Comparison of ENCODE assay signal across 14 cellular contexts in genomic region chr15:66405007-66405406, GRCh38. TPM values are rescaled to one million over a fixed set of nuclear protein-coding genes. Genes with fewer than 3 reads are reported as not detected.
A peak's percentile ranks its signal among the peaks of the same experiment; 100 is the strongest.
DNase-seq lines count a peak whose midpoint lies in the region; ATAC-seq and TF ChIP-seq lines count a peak whose summit lies in the region.
"Had no signal": no experiment of that assay in that cellular context is flagged by ENCODE, and none has a peak within 500 bp of the region (broad histone marks: within the 10 kb centered on the region; RNA-seq: fewer than 3 reads in every experiment).

No MANE protein-coding gene starts in this region.

- H3K27ac Mint-ChIP-seq in chondrocyte (ENCODE audit: unreplicated experiment) = peak overlapping the region; percentile 14

- H3K4me3 Mint-ChIP-seq in chondrocyte (ENCODE audit: unreplicated experiment) = no peak overlapping the region

- H3K27me3 Mint-ChIP-seq in chondrocyte (ENCODE audit: low read depth) = no peaks in the 10 kb centered on the region

- TF ChIP-seq CTCF in chondrocyte (IDR thresholded peaks at IDR 0.05) (no peak), lower lobe of right lung (IDR thresholded peaks at IDR 0.05) (no peak), foreskin keratinocyte (conservative IDR thresholded peaks at IDR 0.05) (no peak)

- no peaks in the 10 kb centered on the region for H3K9me3 Mint-ChIP-seq in chondrocyte (ENCODE audit: low read depth)

- peaks cover 78% of the 10 kb centered on the region for H3K4me1 Mint-ChIP-seq in chondrocyte (ENCODE audit: low read depth)

- H3K4me3 ChIP-seq in HUES48 (ENCODE audit: low read depth, low read length) = no peak overlapping the region
- no peak overlapping the region for H3K4me3 ChIP-seq in lower lobe of right lung
- H3K4me3 ChIP-seq: body of pancreas, MG63 had no signal

- 0 out of 2 replicates have a peak overlapping the region, but pooled peaks have one; percentile 32 for H3K9ac ChIP-seq in HUES48 (ENCODE audit: low read depth, low read length)
- H3K9ac ChIP-seq: SK-N-SH had no signal

- peak overlapping the region; percentile 69 for H3K27ac ChIP-seq in HUES48 (ENCODE audit: low read depth, low read length)
- peak overlapping the region; percentile 61 for H3K27ac ChIP-seq in lower lobe of right lung
- H3K27ac ChIP-seq in foreskin keratinocyte = no peak overlapping the region

- H3K36me3 ChIP-seq in HUES48 (ENCODE audit: control insufficient read depth, insufficient read depth, low read length) (no peaks in the 10 kb centered on the region), lower lobe of right lung (no peaks in the 10 kb centered on the region)

- H3K4me1 ChIP-seq in HUES48 (ENCODE audit: control insufficient read depth, insufficient read depth, low read length) (peaks cover 58% of the 10 kb centered on the region), lower lobe of right lung (peaks cover 39% of the 10 kb centered on the region), foreskin keratinocyte (peaks cover 24% of the 10 kb centered on the region)

- ATAC-seq in lower lobe of right lung (peak; percentile 48 to 51), HG02840 (IDR thresholded peaks at IDR 0.05; ENCODE audit: low FRiP score, unreplicated experiment) (no peak), foreskin keratinocyte (no peak), HG03442 (IDR thresholded peaks at IDR 0.05; ENCODE audit: unreplicated experiment) (no peak)

- DNase-seq in AML-193 (lab: John Stamatoyannopoulos, UW) (peak; percentile 20 to 29), chondrocyte (ENCODE audit: low spot score) (no peak), lower lobe of right lung (no peak), NCI-H146 treated with DMSO at 0.1 percent for 48 hours (lab: John Stamatoyannopoulos, UW; ENCODE audit: unreplicated experiment) (no peak), foreskin keratinocyte (no peak)
- DNase-seq: activated T-cell treated with anti-CD3 and anti-CD28 coated beads, Interleukin-2, amount 50 U/mL, for 48 hours; DMS79 treated with DMSO at 0.1 percent for 48 hours; MG63; SK-N-SH; stimulated activated CD4-positive, alpha-beta T cell treated with anti-CD3 and anti-CD28 coated beads, Interleukin-2, amount 100 ng/mL, for 24 hours had no signal

- intact Hi-C loops in lower lobe of right lung (cut with DNase I) = no loop called here

- H3K36me3 Mint-ChIP-seq in chondrocyte (ENCODE audit: low read depth) = peaks cover 3% of the 10 kb centered on the region

- H3K9me3 ChIP-seq in HUES48 (ENCODE audit: control insufficient read depth, insufficient read depth, low read length) (no peaks in the 10 kb centered on the region), lower lobe of right lung (no peaks in the 10 kb centered on the region)
- H3K9me3 ChIP-seq: body of pancreas, MG63, SK-N-SH had no signal

- H3K27me3 ChIP-seq in HUES48 (ENCODE audit: control insufficient read depth, insufficient read depth, low read length) = no peaks in the 10 kb centered on the region
- H3K27me3 ChIP-seq in lower lobe of right lung (ENCODE audit: low read depth) = no peaks in the 10 kb centered on the region
- no peaks in the 10 kb centered on the region for H3K27me3 ChIP-seq in foreskin keratinocyte
- H3K27me3 ChIP-seq: body of pancreas, MG63 had no signal

RNA-seq across cellular contexts. Expression of gene MAP2K1, which starts 18.3 kb away (rescaled TPM):
- total RNA-seq in chondrocyte (44.7 to 49.7 TPM (median 45.1 TPM) in 3 replicates), lower lobe of right lung (53.6 TPM), foreskin keratinocyte (67.1 and 75.4 TPM in 2 replicates)
- polyA plus RNA-seq in foreskin keratinocyte = 65.1 and 77.4 TPM in 2 replicates

RNA-seq across cellular contexts. Expression of gene TIPIN, which starts 48.5 kb away (rescaled TPM):
- total RNA-seq in chondrocyte (6.3 to 11.9 TPM (median 8.2 TPM) in 3 replicates), lower lobe of right lung (6.9 TPM), foreskin keratinocyte (16.0 and 16.6 TPM in 2 replicates)
- 13.9 and 16.3 TPM in 2 replicates for polyA plus RNA-seq in foreskin keratinocyte

Comparison
In these comparisons a context has a peak if more than half of its experiments do, and no peak if none do; other contexts are left out.
1. DNase-seq: peak in AML-193 (2 of 2); none in chondrocyte (single experiment), lower lobe of right lung (single experiment), NCI-H146 treated with DMSO at 0.1 percent for 48 hours (single experiment) and foreskin keratinocyte (0 of 2).
2. ATAC-seq: peak in lower lobe of right lung (2 of 2); none in HG02840 (single experiment), foreskin keratinocyte (single experiment) and HG03442 (single experiment).